Comparison of ENCODE assay signal across 31 cellular contexts in genomic region chr4:3317011-3317655, GRCh38. TPM values are rescaled to one million over a fixed set of nuclear protein-coding genes. Genes with fewer than 3 reads are reported as not detected.
A peak's percentile ranks its signal among the peaks of the same experiment; 100 is the strongest.
DNase-seq lines count a peak whose midpoint lies in the region; ATAC-seq, FAIRE-seq and TF ChIP-seq lines count a peak whose summit lies in the region.
"Had no signal": no experiment of that assay in that cellular context is flagged by ENCODE, and none has a peak within 500 bp of the region (broad histone marks: within the 10 kb centered on the region; RNA-seq: fewer than 3 reads in every experiment).

No MANE protein-coding gene starts in this region.

- in situ Hi-C loops in IMR-90 (cut with MboI; ENCODE audit: low sequenced_read_pairs), result no loop called here

- ATAC-seq in IMR-90 (ENCODE audit: low read depth), result no peak
- ATAC-seq in sciatic nerve, result no peak
- ATAC-seq: activated T-cell treated with anti-CD3 and anti-CD28 coated beads, Interleukin-2, amount 50 U/mL, for 72 hours; gastroesophageal sphincter had no signal

- H4K20me1 ChIP-seq in IMR-90 (ENCODE audit: insufficient read depth, low read length), result peaks cover 26% of the 10 kb centered on the region

- no peak overlapping the region for H4K91ac ChIP-seq in IMR-90 (ENCODE audit: insufficient read depth, low read depth, low read length)

- DNase-seq in activated CD8-positive, alpha-beta memory T cell treated with anti-CD3 and anti-CD28 coated beads for 24 hours, result peak; percentile 28
- DNase-seq in activated CD8-positive, alpha-beta memory T cell treated with anti-CD3 and anti-CD28 coated beads, Interleukin-2, amount 50 U/mL, for 4 hours, result no peak
- DNase-seq in IMR-90 (no peak), endothelial cell (ENCODE audit: low spot score) (no peak), sciatic nerve (ENCODE audit: low spot score) (peak; percentile 53), D341Med (ENCODE audit: low spot score) (no peak), GM19239 (ENCODE audit: insufficient read length, low spot score) (no peak), NCI-H2029 (lab: John Stamatoyannopoulos, UW) (no peak)
- DNase-seq: 8988T; activated CD4-positive, alpha-beta T cell treated with anti-CD3 and anti-CD28 coated beads for 4 hours; activated naive CD4-positive, alpha-beta T cell treated with Interleukin-2 at 50 U/mL for 16 hours; activated T-cell treated with anti-CD3 and anti-CD28 coated beads, Interleukin-2, amount 50 U/mL, for 72 hours; Calu3; CD4-positive, CD25-positive, alpha-beta regulatory T cell; cerebellar nuclear complex; GM23248; HFFc6; hippocampal formation; Kasumi-1; mesenchymal stem cell; NCI-H1417 treated with DMSO at 0.1 percent for 48 hours; NCI-H2081 treated with DMSO at 0.1 percent for 48 hours; NCI-H82; SJCRH30; stimulated activated CD4-positive, alpha-beta T cell treated with anti-CD3 and anti-CD28 coated beads, Interleukin-4, amount 100 ng/mL, for 1 hour; T-helper 9 cell had no signal

- H4K5ac ChIP-seq in IMR-90 (ENCODE audit: low read depth, low read length), result no peak overlapping the region

- peak overlapping the region; percentile 37 for H2AK9ac ChIP-seq in IMR-90 (replicated peaks; ENCODE audit: low read depth, low read length, poor library complexity)

- no peak overlapping the region for H3K23ac ChIP-seq in IMR-90 (ENCODE audit: low read depth, low read length)

- H3K27ac Mint-ChIP-seq in endothelial cell (ENCODE audit: unreplicated experiment), result no peak overlapping the region
- H3K27ac Mint-ChIP-seq: activated T-cell treated with anti-CD3 and anti-CD28 coated beads, Interleukin-2, amount 50 U/mL, for 72 hours; HFFc6 had no signal

- H2BK5ac ChIP-seq in IMR-90 (ENCODE audit: low read depth, low read length, poor library complexity, severe bottlenecking), result no peak overlapping the region

- no peak overlapping the region for H3K18ac ChIP-seq in IMR-90 (ENCODE audit: low read depth, low read length)

- no peak overlapping the region for H4K8ac ChIP-seq in IMR-90 (ENCODE audit: low read depth in 2 of 2, low read length in 2 of 2)

- TF ChIP-seq CTCF in IMR-90 (conservative IDR thresholded peaks at IDR 0.05; ENCODE audit: low read depth, low read length) (no peak), endothelial cell (IDR thresholded peaks at IDR 0.05; ENCODE audit: unreplicated experiment) (no peak)

- H3K4me3 Mint-ChIP-seq in endothelial cell (ENCODE audit: unreplicated experiment), result peak overlapping the region; percentile 71
- H3K4me3 Mint-ChIP-seq: activated T-cell treated with anti-CD3 and anti-CD28 coated beads, Interleukin-2, amount 50 U/mL, for 72 hours; brain; CD4-positive, CD25-positive, alpha-beta regulatory T cell; HFFc6 had no signal

- no peak overlapping the region for H3K9ac ChIP-seq in IMR-90 (ENCODE audit: low read depth, low read length)
- H3K9ac ChIP-seq: GM23248 had no signal

- no peaks in the 10 kb centered on the region for H3K9me3 ChIP-seq in IMR-90 (ENCODE audit: control insufficient read depth, insufficient read depth, low read length)
- H3K9me3 ChIP-seq: gastroesophageal sphincter, sigmoid colon, SJCRH30, suprapubic skin had no signal

- H3K27me3 Mint-ChIP-seq in endothelial cell (ENCODE audit: unreplicated experiment), result peaks cover 6% of the 10 kb centered on the region
- H3K27me3 Mint-ChIP-seq: CD4-positive, CD25-positive, alpha-beta regulatory T cell had no signal

- H3K36me3 ChIP-seq in IMR-90 (ENCODE audit: control insufficient read depth, insufficient read depth, low read length), result peaks cover 23% of the 10 kb centered on the region

- TF ChIP-seq RAD21 in IMR-90 (IDR thresholded peaks at IDR 0.05; ENCODE audit: low read length), result no peak

- H3K27me3 ChIP-seq in IMR-90 (ENCODE audit: control insufficient read depth, insufficient read depth, low read length), result no peaks in the 10 kb centered on the region
- H3K27me3 ChIP-seq: gastroesophageal sphincter, sigmoid colon, SJCRH30, suprapubic skin had no signal

- H3K27ac ChIP-seq in IMR-90 (ENCODE audit: insufficient read depth, low read length), result no peak overlapping the region
- H3K27ac ChIP-seq: gastroesophageal sphincter, GM23248, sigmoid colon, SJCRH30, suprapubic skin, VCaP had no signal

- no peak for FAIRE-seq in GM19239 (lab: Jason Lieb, UNC)

- H3K4me1 ChIP-seq in IMR-90 (ENCODE audit: control insufficient read depth, insufficient read depth, low read length), result peaks cover 3% of the 10 kb centered on the region; the same call in 1 of the 2 replicates
- H3K4me1 ChIP-seq: SJCRH30 had no signal

- peaks cover 39 to 88% of the 10 kb centered on the region in 2 experiments for H3K79me1 ChIP-seq in IMR-90 (ENCODE audit: low read depth in 1 of 2, low read length in 2 of 2)

- H2AFZ ChIP-seq in IMR-90 (replicated peaks; ENCODE audit: low read length, poor library complexity), result no peak overlapping the region
- H2AFZ ChIP-seq: GM23248 had no signal

- no peak for TF ChIP-seq POLR2A in IMR-90 (IDR thresholded peaks at IDR 0.05; ENCODE audit: low read depth, low read length)

- H2BK120ac ChIP-seq in IMR-90 (ENCODE audit: low read depth, low read length), result no peak overlapping the region

- no TSS peak for BruUV-seq in IMR-90 (replicated peaks; lab: Mats Ljungman, UMichigan)

- H2BK15ac ChIP-seq in IMR-90 (ENCODE audit: low read depth, low read length), result no peak overlapping the region

- dilution Hi-C loops in IMR-90 (cut with HindIII; ENCODE audit: low sequenced_read_pairs, unreplicated experiment), result no loop called here

- H3K36me3 Mint-ChIP-seq in endothelial cell (ENCODE audit: low read depth, unreplicated experiment), result peaks cover 41% of the 10 kb centered on the region

- no peaks in the 10 kb centered on the region for H3K9me3 Mint-ChIP-seq in endothelial cell (ENCODE audit: unreplicated experiment)
- H3K9me3 Mint-ChIP-seq: activated T-cell treated with anti-CD3 and anti-CD28 coated beads, Interleukin-2, amount 50 U/mL, for 72 hours; brain; CD4-positive, CD25-positive, alpha-beta regulatory T cell; HFFc6 had no signal

- WGBS in IMR-90 (ENCODE audit: extremely low coverage in 2 of 2, insufficient read length in 1 of 2), 2 experiments, result 98% methylated on average over 7 of the region's 42 CpGs; no CpG with 5 or more reads in 1 of the 2 experiments

- H2BK20ac ChIP-seq in IMR-90 (ENCODE audit: low read depth, low read length), result no peak overlapping the region

- CTCF ChIA-PET in IMR-90 (lab: Yijun Ruan, JAX), result no interaction called here

- H2AK5ac ChIP-seq in IMR-90 (ENCODE audit: low read depth, low read length), result no peak overlapping the region

- intact Hi-C loops in IMR-90 (cut with micrococcal nuclease), result no loop called here
- intact Hi-C loops in sciatic nerve (cut with DNase I), result no loop called here

- no peak overlapping the region for H3K4me2 ChIP-seq in IMR-90 (ENCODE audit: low read depth, low read length)

- POLR2A ChIA-PET in IMR-90 (lab: Charles Lee; ENCODE audit: unreplicated experiment), result no interaction called here

- peaks cover 24% of the 10 kb centered on the region; the same call in 1 of the 2 replicates for H3K9me1 ChIP-seq in IMR-90 (ENCODE audit: insufficient read depth, low read length)

- no peak overlapping the region for H3K4me3 ChIP-seq in IMR-90 (ENCODE audit: insufficient read depth, low read depth, low read length)
- H3K4me3 ChIP-seq: gastroesophageal sphincter, GM23248, sigmoid colon, SJCRH30, suprapubic skin had no signal

- no peak overlapping the region for H3K14ac ChIP-seq in IMR-90 (replicated peaks; ENCODE audit: low read depth, low read length)

- peaks cover 43% of the 10 kb centered on the region for H3K4me1 Mint-ChIP-seq in endothelial cell (ENCODE audit: unreplicated experiment)

- no peak overlapping the region for H3K4ac ChIP-seq in IMR-90 (ENCODE audit: low read depth, low read length)

- H3K56ac ChIP-seq in IMR-90 (ENCODE audit: extremely low read depth, insufficient read depth, low read length), result no peak overlapping the region

TF ChIP-seq in IMR-90, 13 proteins besides CTCF, POLR2A, EP300 and RAD21:
- no peak for TF ChIP-seq MAZ (IDR thresholded peaks at IDR 0.05; ENCODE audit: borderline replicate concordance, low read depth, low read length)
- TF ChIP-seq USF2 (IDR thresholded peaks at IDR 0.05; ENCODE audit: low read depth, low read length), result no peak
- no peak for TF ChIP-seq MAFK (IDR thresholded peaks at IDR 0.05; ENCODE audit: low read depth, low read length)
- no peak for TF ChIP-seq BHLHE40 (IDR thresholded peaks at IDR 0.05; ENCODE audit: low read depth, low read length)
- TF ChIP-seq RFX5 (IDR thresholded peaks at IDR 0.05; ENCODE audit: low read depth, low read length), result no peak

RNA-seq across cellular contexts. Expression of gene RGS12, which starts 24.3 kb away (rescaled TPM):
- 11.8 and 13.1 TPM in 2 replicates for total RNA-seq in IMR-90 (2012; rRNA removed)
- 12.0 and 15.7 TPM in 2 replicates for polyA plus RNA-seq in IMR-90 (2012; rRNA removed)
- 9.1 and 13.7 TPM in 2 replicates for polyA plus RNA-seq in IMR-90 (2012; cell fraction: cytosol; rRNA removed)
- 27.6 and 42.6 TPM in 2 replicates for polyA plus RNA-seq in IMR-90 (2012; cell fraction: nucleus; rRNA removed; ENCODE audit: low replicate concordance)
- 116 TPM for total RNA-seq in endothelial cell (ENCODE audit: unreplicated experiment)
- 40.7 TPM for total RNA-seq in sciatic nerve

Comparison
In these comparisons a context has a peak if more than half of its experiments do, and no peak if none do; other contexts are left out.
1. DNase-seq: peak in activated CD8-positive, alpha-beta memory T cell treated with anti-CD3 and anti-CD28 coated beads for 24 hours (single experiment) and sciatic nerve (single experiment); none in activated CD8-positive, alpha-beta memory T cell treated with anti-CD3 and anti-CD28 coated beads, Interleukin-2, amount 50 U/mL, for 4 hours (single experiment), IMR-90 (single experiment), endothelial cell (single experiment), D341Med (single experiment), GM19239 (single experiment) and NCI-H2029 (single experiment).